Comparison of ENCODE assay signal across 8 cellular contexts in genomic region chr15:42490743-42491539, GRCh38. TPM values are rescaled to one million over a fixed set of nuclear protein-coding genes. Genes with fewer than 3 reads are reported as not detected.
DNase-seq lines count a peak whose midpoint lies in the region; ATAC-seq and TF ChIP-seq lines count a peak whose summit lies in the region.

TSS of gene ZNF106 (minus strand) at chr15:42491141. CDS start at chr15:42472289, 18,852 bp downstream.

- H2BK12ac ChIP-seq in mesenchymal stem cell (ENCODE audit: low read length in 2 of 2) = peak within 1 kb of the TSS in 1 of 2 experiments; percentile 11

- peak within 1 kb of the TSS; percentile 96 for H3K4me3 Mint-ChIP-seq in activated CD8-positive, alpha-beta memory T cell treated with anti-CD3 and anti-CD28 coated beads, Interleukin-2, amount 10 ng/mL, durations not matched to agents 7 days and 5 days
- H3K4me3 Mint-ChIP-seq in endodermal cell = peak within 1 kb of the TSS; percentile 95

- H3K4ac ChIP-seq in mesenchymal stem cell (ENCODE audit: low read depth in 1 of 2, low read length in 2 of 2) = peak within 1 kb of the TSS; percentile 87 to 98

- no peaks in the 10 kb centered on the region for H3K36me3 ChIP-seq in HUES48 (ENCODE audit: control insufficient read depth, insufficient read depth, low read length)
- H3K36me3 ChIP-seq in NT2/D1 (ENCODE audit: insufficient read depth, insufficient read length, low read length) = no peaks in the 10 kb centered on the region
- H3K36me3 ChIP-seq in endodermal cell (ENCODE audit: control insufficient read depth, insufficient read depth, low read length) = no peaks in the 10 kb centered on the region
- H3K36me3 ChIP-seq in mesenchymal stem cell (ENCODE audit: control insufficient read depth in 1 of 2, insufficient read depth in 2 of 2, low read depth in 1 of 2, low read length in 2 of 2) = no peaks in the 10 kb centered on the region

- H3K9ac ChIP-seq in HUES48 (ENCODE audit: low read depth, low read length) (peak within 1 kb of the TSS; percentile 88), NT2/D1 (ENCODE audit: insufficient read length, low read depth) (peak within 1 kb of the TSS; percentile 98), endodermal cell (ENCODE audit: extremely low read depth, low read length, poor library complexity, severe bottlenecking) (peak within 1 kb of the TSS; percentile 95), mesenchymal stem cell (ENCODE audit: low read length) (peak within 1 kb of the TSS; percentile 97)

- peaks cover 13% of the 10 kb centered on the region for H3K36me3 Mint-ChIP-seq in activated CD8-positive, alpha-beta memory T cell treated with anti-CD3 and anti-CD28 coated beads, Interleukin-2, amount 10 ng/mL, durations not matched to agents 7 days and 5 days
- peaks cover 5% of the 10 kb centered on the region for H3K36me3 Mint-ChIP-seq in endodermal cell (ENCODE audit: low read depth)

- H2BK15ac ChIP-seq in mesenchymal stem cell (ENCODE audit: low read depth, poor library complexity, severe bottlenecking) = peak within 1 kb of the TSS; percentile 67

- no peaks in the 10 kb centered on the region for H3K27me3 Mint-ChIP-seq in activated CD8-positive, alpha-beta memory T cell treated with anti-CD3 and anti-CD28 coated beads, Interleukin-2, amount 10 ng/mL, durations not matched to agents 7 days and 5 days
- no peaks in the 10 kb centered on the region for H3K27me3 Mint-ChIP-seq in endodermal cell (ENCODE audit: insufficient read depth)

- no peaks in the 10 kb centered on the region for H3K9me3 ChIP-seq in HUES48 (ENCODE audit: control insufficient read depth, insufficient read depth, low read length)
- H3K9me3 ChIP-seq in NT2/D1 (ENCODE audit: insufficient read depth, low read length) = no peaks in the 10 kb centered on the region
- no peaks in the 10 kb centered on the region for H3K9me3 ChIP-seq in endodermal cell (ENCODE audit: control insufficient read depth, low read length)
- H3K9me3 ChIP-seq in mesenchymal stem cell (ENCODE audit: control insufficient read depth, low read length) = no peaks in the 10 kb centered on the region

- WGBS in endodermal cell (ENCODE audit: insufficient coverage in 1 of 2, insufficient read length in 1 of 2), 2 experiments = 3 to 4% methylated on average over 31 to 49 of the region's 49 CpGs
- WGBS in mesenchymal stem cell = 2% methylated on average over 46 of the region's 49 CpGs

- no peaks in the 10 kb centered on the region for H3K9me3 Mint-ChIP-seq in activated CD8-positive, alpha-beta memory T cell treated with anti-CD3 and anti-CD28 coated beads, Interleukin-2, amount 10 ng/mL, durations not matched to agents 7 days and 5 days (ENCODE audit: low read depth)
- H3K9me3 Mint-ChIP-seq in endodermal cell = no peaks in the 10 kb centered on the region

- CTCF ChIA-PET in activated CD8-positive, alpha-beta memory T cell treated with anti-CD3 and anti-CD28 coated beads, Interleukin-2, amount 10 ng/mL, durations not matched to agents 7 days and 5 days (lab: Charles Lee) = interaction anchor here (0.7 to 1.3 kb wide), 3 partner anchors 19 to 717 kb away, joined by 3 read pairs; partner anchors contain the start of gene MAPKBP1

- ATAC-seq in activated CD8-positive, alpha-beta memory T cell treated with anti-CD3 and anti-CD28 coated beads, Interleukin-2, amount 10 ng/mL, durations not matched to agents 7 days and 5 days = peak; percentile 66

- peak within 1 kb of the TSS; percentile 51 to 77 for H3K23ac ChIP-seq in mesenchymal stem cell (ENCODE audit: low read length in 2 of 2)

- peak within 1 kb of the TSS; percentile 94 for H3K27ac Mint-ChIP-seq in activated CD8-positive, alpha-beta memory T cell treated with anti-CD3 and anti-CD28 coated beads, Interleukin-2, amount 10 ng/mL, durations not matched to agents 7 days and 5 days
- peak within 1 kb of the TSS; percentile 99 for H3K27ac Mint-ChIP-seq in endodermal cell

- peak within 1 kb of the TSS in 1 of 2 experiments; percentile 99 for H3K14ac ChIP-seq in mesenchymal stem cell (ENCODE audit: low read length in 2 of 2)

- DNase-seq in AG20443 (ENCODE audit: low spot score) (peak; percentile 97), GM19238 (ENCODE audit: insufficient read length, low spot score) (peak; percentile 80), NT2/D1 (ENCODE audit: low read depth, low spot score) (peak; percentile 73), endodermal cell (peak; percentile 97), mesenchymal stem cell (peak; percentile 94)
- peak; percentile 91 for DNase-seq in activated CD8-positive, alpha-beta memory T cell treated with anti-CD3 and anti-CD28 coated beads, Interleukin-2, amount 10 ng/mL, durations not matched to agents 7 days and 5 days
- peak; percentile 77 for DNase-seq in stimulated activated CD8-positive, alpha-beta memory T cell treated with anti-CD3 and anti-CD28 coated beads, Interleukin-12 subunit alpha, Interleukin-12 subunit beta, amount 100 ng/mL, for 4 hours (ENCODE audit: low read depth)

- H3K27me3 ChIP-seq in HUES48 (ENCODE audit: control insufficient read depth, insufficient read depth, low read length) (no peaks in the 10 kb centered on the region), NT2/D1 (ENCODE audit: insufficient read depth, insufficient read length) (no peaks in the 10 kb centered on the region), endodermal cell (ENCODE audit: control insufficient read depth, insufficient read depth, low read length, poor library complexity, severe bottlenecking) (no peaks in the 10 kb centered on the region), mesenchymal stem cell (ENCODE audit: control insufficient read depth in 1 of 2, insufficient read depth in 1 of 2, low read length in 2 of 2) (no peaks in the 10 kb centered on the region)

- H2BK5ac ChIP-seq in mesenchymal stem cell (ENCODE audit: low read depth, low read length, poor library complexity, severe bottlenecking) = peak within 1 kb of the TSS; percentile 98

- peak within 1 kb of the TSS; percentile 88 for H3K27ac ChIP-seq in HUES48 (ENCODE audit: low read depth, low read length)
- peak within 1 kb of the TSS; percentile 96 for H3K27ac ChIP-seq in endodermal cell (ENCODE audit: low read depth, low read length)
- peak within 1 kb of the TSS; percentile 99 for H3K27ac ChIP-seq in mesenchymal stem cell (ENCODE audit: low read length, poor library complexity, severe bottlenecking)

- peak within 1 kb of the TSS; percentile 97 to 98 for H3K18ac ChIP-seq in mesenchymal stem cell (ENCODE audit: low read depth in 1 of 2, low read length in 2 of 2)

- H3K4me2 ChIP-seq in mesenchymal stem cell (ENCODE audit: low read length, poor library complexity, severe bottlenecking) = peak within 1 kb of the TSS; percentile 94

- peaks cover 8% of the 10 kb centered on the region for H3K79me1 ChIP-seq in mesenchymal stem cell (replicated peaks; ENCODE audit: low read length, poor library complexity, severe bottlenecking)

- H2BK120ac ChIP-seq in mesenchymal stem cell (ENCODE audit: low read depth, low read length) = peak within 1 kb of the TSS; percentile 64

- peak within 1 kb of the TSS; percentile 99 for H2AFZ ChIP-seq in mesenchymal stem cell (ENCODE audit: low read depth, low read length)

- peak within 1 kb of the TSS; percentile 99 for H2AK5ac ChIP-seq in mesenchymal stem cell (ENCODE audit: low read length, severe bottlenecking)

- peak; percentile 51 for TF ChIP-seq CTCF in endodermal cell (conservative IDR thresholded peaks at IDR 0.05)

- H3K4me1 ChIP-seq in HUES48 (ENCODE audit: control insufficient read depth, insufficient read depth, low read length) (peaks cover 10% of the 10 kb centered on the region; the same call in 1 of the 2 replicates), NT2/D1 (ENCODE audit: insufficient read depth, insufficient read length) (no peaks in the 10 kb centered on the region), endodermal cell (ENCODE audit: control insufficient read depth, insufficient read depth, low read length) (no peaks in the 10 kb centered on the region), mesenchymal stem cell (ENCODE audit: control insufficient read depth, insufficient read depth, low read depth, low read length) (peaks cover 4% of the 10 kb centered on the region)

- peak within 1 kb of the TSS; percentile 94 for H3K4me3 ChIP-seq in HUES48 (ENCODE audit: low read depth, low read length)
- H3K4me3 ChIP-seq in NT2/D1 (ENCODE audit: insufficient read length, low read depth) = peak within 1 kb of the TSS; percentile 84
- H3K4me3 ChIP-seq in endodermal cell (ENCODE audit: low read length) = peak within 1 kb of the TSS; percentile 99
- peak within 1 kb of the TSS; percentile 91 to 95 for H3K4me3 ChIP-seq in mesenchymal stem cell (ENCODE audit: insufficient read depth in 1 of 2, low read depth in 1 of 2, low read length in 2 of 2)

- H4K8ac ChIP-seq in mesenchymal stem cell (ENCODE audit: low read length) = peak within 1 kb of the TSS; percentile 100

- peak within 1 kb of the TSS; percentile 98 for H4K91ac ChIP-seq in mesenchymal stem cell (ENCODE audit: low read length)

- H3K4me1 Mint-ChIP-seq in activated CD8-positive, alpha-beta memory T cell treated with anti-CD3 and anti-CD28 coated beads, Interleukin-2, amount 10 ng/mL, durations not matched to agents 7 days and 5 days = peaks cover 50% of the 10 kb centered on the region
- peaks cover 6% of the 10 kb centered on the region for H3K4me1 Mint-ChIP-seq in endodermal cell

RNA-seq across cellular contexts. Expression of gene ZNF106, which starts in this region (rescaled TPM):
- total RNA-seq in activated CD8-positive, alpha-beta memory T cell treated with anti-CD3 and anti-CD28 coated beads, Interleukin-2, amount 10 ng/mL, durations not matched to agents 7 days and 5 days = 10 to 100 TPM; 41.1 to 51.8 TPM
- total RNA-seq in endodermal cell = 10 to 100 TPM; 42.1 to 46.2 TPM
- 30.1 TPM for polyA plus RNA-seq in endodermal cell (2013, experiment 1 of 2)
- polyA plus RNA-seq in endodermal cell (2013, experiment 2 of 2) = 28.6 TPM
- 31.4 TPM for polyA plus RNA-seq in mesenchymal stem cell (2013, experiment 1 of 2)
- 30.0 TPM for polyA plus RNA-seq in mesenchymal stem cell (2013, experiment 2 of 2)

Comparison
In these comparisons a context has a peak if more than half of its experiments do, and no peak if none do; other contexts are left out.
1. Peak in every context shown above with its lines: DNase-seq, ATAC-seq, H3K4me3 ChIP-seq and H3K27ac ChIP-seq.